Comparison of ENCODE assay signal across 20 cellular contexts in the genomic region with DNA sequence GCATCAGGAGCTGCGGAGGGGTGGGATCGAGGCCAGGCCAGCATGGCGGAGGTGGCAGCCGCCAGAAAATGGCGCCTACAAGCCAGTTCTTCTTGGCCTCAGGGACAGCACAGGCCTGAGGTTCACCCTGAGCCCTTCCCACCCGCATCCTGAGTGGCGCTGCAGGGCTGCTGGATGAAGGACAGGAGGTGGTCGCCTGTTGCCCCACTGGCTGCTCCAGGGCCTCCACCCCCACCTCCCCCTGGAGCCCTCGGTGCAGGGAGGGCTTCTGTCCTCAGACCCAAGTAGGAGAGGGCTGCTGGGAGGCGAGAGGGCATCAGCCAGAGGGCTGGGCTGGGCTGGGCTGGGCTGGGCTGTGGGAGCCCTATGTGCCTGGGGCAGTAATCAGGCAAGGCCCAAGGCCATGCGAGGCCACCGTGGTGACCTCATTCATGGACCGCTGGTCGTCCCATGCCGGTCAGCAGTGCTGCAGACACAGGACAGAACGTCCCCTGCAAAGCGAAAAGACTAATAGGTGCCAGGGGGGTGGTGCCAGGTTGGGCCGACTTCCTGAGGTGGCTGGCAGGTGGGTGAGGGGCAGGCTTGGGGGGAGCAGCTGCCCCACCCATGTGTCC. TPM values are rescaled to one million over a fixed set of nuclear protein-coding genes. Genes with fewer than 3 reads are reported as not detected.
DNase-seq lines count a peak whose midpoint lies in the region; ATAC-seq, FAIRE-seq and TF ChIP-seq lines count a peak whose summit lies in the region.
"Had no signal": no experiment of that assay in that cellular context is flagged by ENCODE, and none has a peak within 500 bp of the region (broad histone marks: within the 10 kb centered on the region; RNA-seq: fewer than 3 reads in every experiment).

No MANE protein-coding gene starts in this region.

- CTCF ChIA-PET in RWPE1 (lab: Yijun Ruan, JAX), result interaction anchor here (2.5 kb wide), 1 partner anchor 22 kb away, joined by 17 read pairs; a partner anchor contains a TSS
- CTCF ChIA-PET in HepG2 (lab: Yijun Ruan, JAX; ENCODE audit: low intra/inter-chr PET ratio, low total read pairs), result no interaction called here

- peaks cover 0 to 35% (median 6%) of the 10 kb centered on the region in 9 donors for H3K36me3 ChIP-seq in heart right ventricle
- no peaks in the 10 kb centered on the region for H3K36me3 ChIP-seq in HepG2 (replicated peaks in 1 of 2; ENCODE audit: control insufficient read depth in 1 of 2, insufficient read depth in 2 of 2, low read length in 2 of 2)
- peaks cover 0 to 46% (median 36%) of the 10 kb centered on the region in 4 donors for H3K36me3 ChIP-seq in esophagus muscularis mucosa
- H3K36me3 ChIP-seq: Peyer's patch had no signal

- H3K27me3 ChIP-seq in heart right ventricle, result no peaks in the 10 kb centered on the region
- peaks cover 1 to 11% of the 10 kb centered on the region in 2 experiments; a peak in 2 of 5 replicates for H3K27me3 ChIP-seq in HepG2 (ENCODE audit: control insufficient read depth in 1 of 2, insufficient read depth in 2 of 2, low read length in 2 of 2)
- no peaks in the 10 kb centered on the region for H3K27me3 ChIP-seq in esophagus muscularis mucosa

- TF ChIP-seq EP300 in HepG2 (IDR thresholded peaks at IDR 0.05; ENCODE audit: low read depth in 2 of 2, low read length in 2 of 2) (no peak), HepG2 (CRISPR knock-in tag; IDR thresholded peaks at IDR 0.05; ENCODE audit: borderline replicate concordance) (no peak), esophagus muscularis mucosa (IDR thresholded peaks at IDR 0.05) (no peak)

- peak in 6 of 8 donors; percentile 9 to 59 (median 27) for ATAC-seq in heart right ventricle
- ATAC-seq in HepG2, result peak; percentile 17; the same call in 2 of the 3 replicates
- ATAC-seq: GM23338 had no signal

- in situ Hi-C loops in HepG2 (cut with HindIII; ENCODE audit: extremely low pct_ligation_motif_present, low pct_unique_long_range_greater_than_20kb), result loop anchor here (25.0 kb wide), 1 partner anchor 296 kb away; no protein-coding TSS in a partner anchor

- no TSS peak for BruUV-seq in HepG2 (replicated peaks; lab: Mats Ljungman, UMichigan)

- no peak overlapping the region for H2AFZ ChIP-seq in HepG2 (ENCODE audit: low read length)
- H2AFZ ChIP-seq: GM23338 had no signal

- H3K27ac ChIP-seq in RWPE1 (peak overlapping the region; percentile 84), heart right ventricle (peak overlapping the region in 9 of 10 donors; percentile 83 to 95 (median 92)), HepG2 (ENCODE audit: extremely low read length, insufficient read depth, low read length) (no peak overlapping the region), esophagus muscularis mucosa (replicated peaks in 1 of 4) (peak overlapping the region in 1 of 4 donors; percentile 73)
- H3K27ac ChIP-seq: Peyer's patch had no signal

- DNase-seq in RWPE1 (ENCODE audit: low spot score), result no peak
- DNase-seq in heart right ventricle, result peak in 1 of 2 donors; percentile 63
- DNase-seq in HepG2 (ENCODE audit: low spot score), result no peak
- DNase-seq in esophagus muscularis mucosa (ENCODE audit: extremely low spot score), result no peak
- DNase-seq in NCI-H146 (lab: John Stamatoyannopoulos, UW), result no peak
- DNase-seq in GM20000 (ENCODE audit: low spot score), result no peak
- DNase-seq in DMS153 treated with DMSO at 0.1 percent for 48 hours (lab: John Stamatoyannopoulos, UW; ENCODE audit: unreplicated experiment), result no peak
- DNase-seq: ACHN, DND-41, HCEC 1CT, NCI-H1092 treated with DMSO at 0.1 percent for 48 hours, NCI-H1694, NCI-H2081 treated with DMSO at 0.1 percent for 48 hours, Peyer's patch, SHP77, SK-N-SH had no signal

- H3K4me1 ChIP-seq in heart right ventricle (peaks cover 20 to 58% (median 42%) of the 10 kb centered on the region in 9 donors), HepG2 (ENCODE audit: insufficient read depth, low read length) (peaks cover 55% of the 10 kb centered on the region), esophagus muscularis mucosa (peaks cover 33 to 48% (median 42%) of the 10 kb centered on the region in 4 donors)

- TF ChIP-seq POLR2A in HepG2 (IDR thresholded peaks at IDR 0.05; ENCODE audit: insufficient read depth in 1 of 2, low read depth in 2 of 2, low read length in 2 of 2) (no peak), esophagus muscularis mucosa (IDR thresholded peaks at IDR 0.05; ENCODE audit: low read depth) (no peak)

- no peak for TF ChIP-seq CTCF in RWPE1 (conservative IDR thresholded peaks at IDR 0.05; ENCODE audit: low read depth)
- TF ChIP-seq CTCF in heart right ventricle (IDR thresholded peaks at IDR 0.05), result no peak
- peak; percentile 36 for TF ChIP-seq CTCF in HepG2 (CRISPR knock-in tag; IDR thresholded peaks at IDR 0.05)
- no peak for TF ChIP-seq CTCF in esophagus muscularis mucosa (IDR thresholded peaks at IDR 0.05)
- no peak for TF ChIP-seq CTCF in GM20000 (IDR thresholded peaks at IDR 0.05; ENCODE audit: extremely low read depth, missing control alignments)

- no peaks in the 10 kb centered on the region for H3K79me2 ChIP-seq in HepG2 (ENCODE audit: insufficient read depth, low read length)

- H3K9me3 ChIP-seq in heart right ventricle (no peaks in the 10 kb centered on the region), HepG2 (ENCODE audit: low read length) (no peaks in the 10 kb centered on the region), esophagus muscularis mucosa (no peaks in the 10 kb centered on the region)
- H3K9me3 ChIP-seq: Peyer's patch, SK-N-SH had no signal

- WGBS in heart right ventricle, 2 donors, result 67 to 70% methylated on average over 18 of the region's 18 CpGs
- WGBS in HepG2 (ENCODE audit: low lambda C conversion rate), result 75% methylated on average over 4 of the region's 18 CpGs
- 87% methylated on average over 13 of the region's 18 CpGs for WGBS in esophagus muscularis mucosa

- intact Hi-C loops in heart right ventricle (cut with DNase I) (loop anchor here in 1 of 10 donors (10.0 kb wide), 1 partner anchor 64 kb away; a partner anchor contains a TSS), HepG2 (cut with micrococcal nuclease; ENCODE audit: unreplicated experiment) (no loop called here), esophagus muscularis mucosa (cut with DNase I) (no loop called here)

- H3K9ac ChIP-seq in HepG2 (ENCODE audit: insufficient read depth, low read depth, low read length), result no peak overlapping the region
- H3K9ac ChIP-seq: SK-N-SH had no signal

- H3K4me3 ChIP-seq in heart right ventricle (no peak overlapping the region), HepG2 (replicated peaks in 1 of 3; ENCODE audit: insufficient read depth in 1 of 3, low read depth in 2 of 3, low read length in 3 of 3) (no peak overlapping the region), esophagus muscularis mucosa (no peak overlapping the region)
- H3K4me3 ChIP-seq: Peyer's patch had no signal

- TF ChIP-seq RAD21 in HepG2 (CRISPR knock-in tag; IDR thresholded peaks at IDR 0.05), result no peak

- POLR2A ChIA-PET in RWPE1 (lab: Yijun Ruan, JAX; ENCODE audit: low non-redundant PET), result no interaction called here
- POLR2A ChIA-PET in HepG2 (lab: Yijun Ruan, JAX), result interaction anchor here (2.3 kb wide), 1 partner anchor 22 kb away, joined by 8 read pairs; no protein-coding TSS in a partner anchor

- 0 out of 2 replicates have a peak overlapping the region, but pooled peaks have one; percentile 7 for H3K4me2 ChIP-seq in HepG2 (ENCODE audit: low read depth, low read length)
- H3K4me2 ChIP-seq: SK-N-SH had no signal

- H4K20me1 ChIP-seq in HepG2 (ENCODE audit: insufficient read depth, low read length), result no peaks in the 10 kb centered on the region

- no peak for FAIRE-seq in HepG2 (lab: Jason Lieb, UNC)
- FAIRE-seq: GM19239, HTR-8/SVneo had no signal

RNA-seq across cellular contexts. Expression of a gene that starts 13.8 kb away (rescaled TPM):
- total RNA-seq in heart right ventricle, result 10 to 100 TPM; 19.4 to 50.2 (median 24.8) TPM
- 10 to 100 TPM; 26.2 to 87.8 TPM for polyA plus RNA-seq in heart right ventricle
- total RNA-seq in HepG2 (2016; rRNA removed; fragmentation: Illumina TruSeq; extraction: Trizol), result 0.59 and 1.0 TPM in 2 replicates
- total RNA-seq in HepG2 (2016; cell fraction: cytosol; rRNA removed; fragmentation: Illumina TruSeq; extraction: Trizol; ENCODE audit: low read depth), result 0.26 and 0.30 TPM in 2 replicates
- 0.55 and 1.1 TPM in 2 replicates for total RNA-seq in HepG2 (2016; cell fraction: insoluble cytoplasmic fraction; rRNA removed; fragmentation: Illumina TruSeq; extraction: Trizol)
- total RNA-seq in HepG2 (2016; cell fraction: membrane; rRNA removed; fragmentation: Illumina TruSeq; extraction: Trizol), result 0.53 and 0.72 TPM in 2 replicates
- total RNA-seq in HepG2 (2016; cell fraction: nucleus; rRNA removed; fragmentation: Illumina TruSeq; extraction: Trizol), result 0.72 and 0.81 TPM in 2 replicates
- 2.4 and 3.4 TPM in 2 replicates for polyA plus RNA-seq in HepG2 (2011; rRNA removed)
- polyA plus RNA-seq in HepG2 (2011; cell fraction: cytosol; rRNA removed), result 1.6 and 2.7 TPM in 2 replicates
- polyA plus RNA-seq in HepG2 (2011; cell fraction: nucleus; rRNA removed), result 11.3 and 15.0 TPM in 2 replicates
- polyA plus RNA-seq in HepG2 (2012), result 1.2 and 1.6 TPM in 2 replicates
- polyA plus RNA-seq in HepG2 (2016; cell fraction: cytosol; fragmentation: Illumina TruSeq; extraction: Trizol; ENCODE audit: low read depth), result 0.28 and 0.43 TPM in 2 replicates
- 0.72 and 1.2 TPM in 2 replicates for polyA plus RNA-seq in HepG2 (2016; cell fraction: insoluble cytoplasmic fraction; fragmentation: Illumina TruSeq; extraction: Trizol; ENCODE audit: low read depth)
- 0.61 and 1.2 TPM in 2 replicates for polyA plus RNA-seq in HepG2 (2016; cell fraction: membrane; fragmentation: Illumina TruSeq; extraction: Trizol; ENCODE audit: low read depth)
- 3.5 and 3.8 TPM in 2 replicates for polyA plus RNA-seq in HepG2 (2016; cell fraction: nucleus; fragmentation: Illumina TruSeq; extraction: Trizol; ENCODE audit: insufficient read depth, low read depth)
- 2.9 and 5.8 TPM in 2 replicates for polyA minus RNA-seq in HepG2 (2011; rRNA and poly(A)+ RNA removed; ENCODE audit: low replicate concordance)
- 1.4 and 1.6 TPM in 2 replicates for polyA minus RNA-seq in HepG2 (2011; cell fraction: cytosol; rRNA and poly(A)+ RNA removed)
- polyA minus RNA-seq in HepG2 (2011; cell fraction: nucleus; rRNA and poly(A)+ RNA removed), result 1.7 TPM in 2 replicates
- total RNA-seq in esophagus muscularis mucosa, result 10 to 100 TPM in 3 of 4 donors, 1 to 10 TPM in 1; 8.3 to 18.5 (median 16.3) TPM
- polyA plus RNA-seq: IgD-negative memory B cell had no signal

RNA-seq across cellular contexts. Expression of a gene that starts 22.4 kb away (rescaled TPM):
- 10 to 100 TPM; 23.3 to 39.5 (median 30.7) TPM for total RNA-seq in heart right ventricle
- polyA plus RNA-seq in heart right ventricle, result 10 to 100 TPM; 37.0 to 49.2 TPM
- total RNA-seq in HepG2 (2016; rRNA removed; fragmentation: Illumina TruSeq; extraction: Trizol), result 5.4 and 8.0 TPM in 2 replicates
- 8.5 and 9.7 TPM in 2 replicates for total RNA-seq in HepG2 (2016; cell fraction: cytosol; rRNA removed; fragmentation: Illumina TruSeq; extraction: Trizol; ENCODE audit: low read depth)
- 5.7 and 10.6 TPM in 2 replicates for total RNA-seq in HepG2 (2016; cell fraction: insoluble cytoplasmic fraction; rRNA removed; fragmentation: Illumina TruSeq; extraction: Trizol)
- total RNA-seq in HepG2 (2016; cell fraction: membrane; rRNA removed; fragmentation: Illumina TruSeq; extraction: Trizol), result 8.2 and 10.5 TPM in 2 replicates
- 2.7 and 3.8 TPM in 2 replicates for total RNA-seq in HepG2 (2016; cell fraction: nucleus; rRNA removed; fragmentation: Illumina TruSeq; extraction: Trizol)
- 3.4 and 4.5 TPM in 2 replicates for polyA plus RNA-seq in HepG2 (2011; rRNA removed)
- polyA plus RNA-seq in HepG2 (2011; cell fraction: cytosol; rRNA removed), result 1.9 and 8.6 TPM in 2 replicates
- polyA plus RNA-seq in HepG2 (2011; cell fraction: nucleus; rRNA removed), result 4.9 and 10.5 TPM in 2 replicates
- 1.9 and 2.8 TPM in 2 replicates for polyA plus RNA-seq in HepG2 (2012)
- 8.4 and 8.5 TPM in 2 replicates for polyA plus RNA-seq in HepG2 (2016; cell fraction: cytosol; fragmentation: Illumina TruSeq; extraction: Trizol; ENCODE audit: low read depth)
- 4.0 and 5.1 TPM in 2 replicates for polyA plus RNA-seq in HepG2 (2016; cell fraction: insoluble cytoplasmic fraction; fragmentation: Illumina TruSeq; extraction: Trizol; ENCODE audit: low read depth)
- 6.4 and 6.8 TPM in 2 replicates for polyA plus RNA-seq in HepG2 (2016; cell fraction: membrane; fragmentation: Illumina TruSeq; extraction: Trizol; ENCODE audit: low read depth)
- 5.5 and 7.2 TPM in 2 replicates for polyA plus RNA-seq in HepG2 (2016; cell fraction: nucleus; fragmentation: Illumina TruSeq; extraction: Trizol; ENCODE audit: insufficient read depth, low read depth)
- 0.90 and 2.5 TPM in 2 replicates for polyA minus RNA-seq in HepG2 (2011; rRNA and poly(A)+ RNA removed; ENCODE audit: low replicate concordance)
- 1.3 TPM in 1 of 2 replicates, not detected in the other for polyA minus RNA-seq in HepG2 (2011; cell fraction: cytosol; rRNA and poly(A)+ RNA removed)
- 2.6 and 2.8 TPM in 2 replicates for polyA minus RNA-seq in HepG2 (2011; cell fraction: nucleus; rRNA and poly(A)+ RNA removed)
- total RNA-seq in esophagus muscularis mucosa, result 10 to 100 TPM; 29.5 to 41.3 (median 35.8) TPM

RNA-seq across cellular contexts. Expression of a gene that starts 32.3 kb away (rescaled TPM):
- total RNA-seq in heart right ventricle (1 to 10 TPM in 5 of 10 donors, under 1 TPM in 4, not detected in 1; 0.21 to 2.0 (median 1.1) TPM), HepG2 (2016; rRNA removed; fragmentation: Illumina TruSeq; extraction: Trizol) (3.6 and 7.4 TPM in 2 replicates), esophagus muscularis mucosa (1 to 10 TPM; 1.2 to 4.2 (median 1.9) TPM)
- polyA plus RNA-seq in heart right ventricle (1 to 10 TPM; 1.3 to 1.6 TPM), HepG2 (2011; rRNA removed) (3.3 and 7.2 TPM in 2 replicates)
- 2.1 TPM in 2 replicates for total RNA-seq in HepG2 (2016; cell fraction: cytosol; rRNA removed; fragmentation: Illumina TruSeq; extraction: Trizol; ENCODE audit: low read depth)
- total RNA-seq in HepG2 (2016; cell fraction: insoluble cytoplasmic fraction; rRNA removed; fragmentation: Illumina TruSeq; extraction: Trizol), result 3.4 and 7.7 TPM in 2 replicates
- 1.7 and 2.5 TPM in 2 replicates for total RNA-seq in HepG2 (2016; cell fraction: membrane; rRNA removed; fragmentation: Illumina TruSeq; extraction: Trizol)
- 7.9 and 8.9 TPM in 2 replicates for total RNA-seq in HepG2 (2016; cell fraction: nucleus; rRNA removed; fragmentation: Illumina TruSeq; extraction: Trizol)
- 1.3 and 2.2 TPM in 2 replicates for polyA plus RNA-seq in HepG2 (2011; cell fraction: cytosol; rRNA removed)
- 51.0 and 60.5 TPM in 2 replicates for polyA plus RNA-seq in HepG2 (2011; cell fraction: nucleus; rRNA removed)
- 2.6 and 4.5 TPM in 2 replicates for polyA plus RNA-seq in HepG2 (2012)
- polyA plus RNA-seq in HepG2 (2016; cell fraction: cytosol; fragmentation: Illumina TruSeq; extraction: Trizol; ENCODE audit: low read depth), result 0.79 and 1.0 TPM in 2 replicates
- 2.6 and 5.2 TPM in 2 replicates for polyA plus RNA-seq in HepG2 (2016; cell fraction: insoluble cytoplasmic fraction; fragmentation: Illumina TruSeq; extraction: Trizol; ENCODE audit: low read depth)
- 0.66 and 0.74 TPM in 2 replicates for polyA plus RNA-seq in HepG2 (2016; cell fraction: membrane; fragmentation: Illumina TruSeq; extraction: Trizol; ENCODE audit: low read depth)
- 23.4 and 24.3 TPM in 2 replicates for polyA plus RNA-seq in HepG2 (2016; cell fraction: nucleus; fragmentation: Illumina TruSeq; extraction: Trizol; ENCODE audit: insufficient read depth, low read depth)
- 2.0 and 6.6 TPM in 2 replicates for polyA minus RNA-seq in HepG2 (2011; rRNA and poly(A)+ RNA removed; ENCODE audit: low replicate concordance)
- 0.62 and 0.99 TPM in 2 replicates for polyA minus RNA-seq in HepG2 (2011; cell fraction: cytosol; rRNA and poly(A)+ RNA removed)
- 8.3 and 8.4 TPM in 2 replicates for polyA minus RNA-seq in HepG2 (2011; cell fraction: nucleus; rRNA and poly(A)+ RNA removed)

RNA-seq across cellular contexts. Expression of a gene that starts 37.3 kb away (rescaled TPM):
- total RNA-seq in heart right ventricle, result under 1 TPM in 3 of 10 donors, not detected in 7; 0.02 to 0.04 (median 0.03) TPM
- polyA plus RNA-seq in heart right ventricle, result under 1 TPM in 1 of 2 donors, not detected in 1; 0.07 TPM
- total RNA-seq in HepG2 (2016; rRNA removed; fragmentation: Illumina TruSeq; extraction: Trizol), result 0.13 TPM in 1 of 2 replicates, not detected in the other
- not detected in 2 replicates for total RNA-seq in HepG2 (2016; cell fraction: cytosol; rRNA removed; fragmentation: Illumina TruSeq; extraction: Trizol; ENCODE audit: low read depth)
- total RNA-seq in HepG2 (2016; cell fraction: insoluble cytoplasmic fraction; rRNA removed; fragmentation: Illumina TruSeq; extraction: Trizol), result 0.09 TPM in 1 of 2 replicates, not detected in the other
- total RNA-seq in HepG2 (2016; cell fraction: membrane; rRNA removed; fragmentation: Illumina TruSeq; extraction: Trizol), result 0.10 TPM in 1 of 2 replicates, not detected in the other
- total RNA-seq in HepG2 (2016; cell fraction: nucleus; rRNA removed; fragmentation: Illumina TruSeq; extraction: Trizol), result 0.16 and 0.28 TPM in 2 replicates
- polyA plus RNA-seq in HepG2 (2011; rRNA removed), result 0.03 and 0.09 TPM in 2 replicates
- polyA plus RNA-seq in HepG2 (2011; cell fraction: cytosol; rRNA removed), result 0.01 and 0.03 TPM in 2 replicates
- polyA plus RNA-seq in HepG2 (2011; cell fraction: nucleus; rRNA removed), result 0.45 and 0.48 TPM in 2 replicates
- polyA plus RNA-seq in HepG2 (2012), result 0.04 TPM in 1 of 2 replicates, not detected in the other
- not detected in 2 replicates for polyA plus RNA-seq in HepG2 (2016; cell fraction: cytosol; fragmentation: Illumina TruSeq; extraction: Trizol; ENCODE audit: low read depth)
- polyA plus RNA-seq in HepG2 (2016; cell fraction: insoluble cytoplasmic fraction; fragmentation: Illumina TruSeq; extraction: Trizol; ENCODE audit: low read depth), result not detected in 2 replicates
- 0.08 TPM in 1 of 2 replicates, not detected in the other for polyA plus RNA-seq in HepG2 (2016; cell fraction: membrane; fragmentation: Illumina TruSeq; extraction: Trizol; ENCODE audit: low read depth)
- 0.14 and 0.17 TPM in 2 replicates for polyA plus RNA-seq in HepG2 (2016; cell fraction: nucleus; fragmentation: Illumina TruSeq; extraction: Trizol; ENCODE audit: insufficient read depth, low read depth)
- 0.20 and 0.49 TPM in 2 replicates for polyA minus RNA-seq in HepG2 (2011; rRNA and poly(A)+ RNA removed; ENCODE audit: low replicate concordance)
- polyA minus RNA-seq in HepG2 (2011; cell fraction: cytosol; rRNA and poly(A)+ RNA removed), result not detected in 2 replicates
- 0.39 and 0.50 TPM in 2 replicates for polyA minus RNA-seq in HepG2 (2011; cell fraction: nucleus; rRNA and poly(A)+ RNA removed)
- not detected for total RNA-seq in esophagus muscularis mucosa
- polyA plus RNA-seq: GM23338, SK-N-SH had no signal

RNA-seq across cellular contexts. Expression of a gene that starts 58.8 kb away (rescaled TPM):
- 1 to 10 TPM; 3.4 to 6.1 (median 4.7) TPM for total RNA-seq in heart right ventricle
- 1 to 10 TPM; 3.0 to 8.3 TPM for polyA plus RNA-seq in heart right ventricle
- 4.3 and 6.0 TPM in 2 replicates for total RNA-seq in HepG2 (2016; rRNA removed; fragmentation: Illumina TruSeq; extraction: Trizol)
- 0.51 and 0.88 TPM in 2 replicates for total RNA-seq in HepG2 (2016; cell fraction: cytosol; rRNA removed; fragmentation: Illumina TruSeq; extraction: Trizol; ENCODE audit: low read depth)
- total RNA-seq in HepG2 (2016; cell fraction: insoluble cytoplasmic fraction; rRNA removed; fragmentation: Illumina TruSeq; extraction: Trizol), result 3.9 and 6.1 TPM in 2 replicates
- 1.5 TPM in 2 replicates for total RNA-seq in HepG2 (2016; cell fraction: membrane; rRNA removed; fragmentation: Illumina TruSeq; extraction: Trizol)
- total RNA-seq in HepG2 (2016; cell fraction: nucleus; rRNA removed; fragmentation: Illumina TruSeq; extraction: Trizol), result 7.0 and 9.4 TPM in 2 replicates
- polyA plus RNA-seq in HepG2 (2011; rRNA removed), result 2.0 and 3.3 TPM in 2 replicates
- 1.0 and 1.7 TPM in 2 replicates for polyA plus RNA-seq in HepG2 (2011; cell fraction: cytosol; rRNA removed)
- polyA plus RNA-seq in HepG2 (2011; cell fraction: nucleus; rRNA removed), result 20.5 and 27.4 TPM in 2 replicates
- 3.3 TPM in 2 replicates for polyA plus RNA-seq in HepG2 (2012)
- 0.61 and 0.67 TPM in 2 replicates for polyA plus RNA-seq in HepG2 (2016; cell fraction: cytosol; fragmentation: Illumina TruSeq; extraction: Trizol; ENCODE audit: low read depth)
- polyA plus RNA-seq in HepG2 (2016; cell fraction: insoluble cytoplasmic fraction; fragmentation: Illumina TruSeq; extraction: Trizol; ENCODE audit: low read depth), result 3.3 and 4.8 TPM in 2 replicates
- polyA plus RNA-seq in HepG2 (2016; cell fraction: membrane; fragmentation: Illumina TruSeq; extraction: Trizol; ENCODE audit: low read depth), result 1.2 and 1.3 TPM in 2 replicates
- 37.0 and 38.1 TPM in 2 replicates for polyA plus RNA-seq in HepG2 (2016; cell fraction: nucleus; fragmentation: Illumina TruSeq; extraction: Trizol; ENCODE audit: insufficient read depth, low read depth)
- 1.5 and 5.2 TPM in 2 replicates for polyA minus RNA-seq in HepG2 (2011; rRNA and poly(A)+ RNA removed; ENCODE audit: low replicate concordance)
- polyA minus RNA-seq in HepG2 (2011; cell fraction: cytosol; rRNA and poly(A)+ RNA removed), result 0.53 and 1.1 TPM in 2 replicates
- 6.3 and 6.8 TPM in 2 replicates for polyA minus RNA-seq in HepG2 (2011; cell fraction: nucleus; rRNA and poly(A)+ RNA removed)
- 1 to 10 TPM; 3.3 to 8.4 (median 4.9) TPM for total RNA-seq in esophagus muscularis mucosa
